2 cellular contexts compared by ENCODE assay signal in genomic region chr12:2792670-2793500, GRCh38.
TF ChIP-seq lines count a peak whose summit lies in the region.

No MANE protein-coding gene starts in this region.

TF ChIP-seq in HEK293, 187 proteins besides CTCF, POLR2A, EP300 and RAD21:
- TF ChIP-seq ZNF354C (tag by site-specific recombination; IDR thresholded peaks at IDR 0.05; ENCODE audit: borderline replicate concordance, low read depth) (no peak), ZBTB20 (tag by site-specific recombination; IDR thresholded peaks at IDR 0.05) (peak; percentile 37; the same call in 1 of the 2 replicates)
TF ChIP-seq in HEK293: peak in this region for 1.

TF ChIP-seq in K562, 482 proteins besides CTCF, POLR2A, EP300 and RAD21:
- TF ChIP-seq SMARCE1 (IDR thresholded peaks at IDR 0.05): no peak
- TF ChIP-seq ZNF316 (IDR thresholded peaks at IDR 0.05): no peak
- no peak for TF ChIP-seq NR0B1 (IDR thresholded peaks at IDR 0.05; ENCODE audit: partially characterized antibody)
- no peak for TF ChIP-seq CTCFL (IDR thresholded peaks at IDR 0.05; ENCODE audit: borderline replicate concordance, insufficient read depth, low read depth, low read length, poor library complexity, severe bottlenecking)
- TF ChIP-seq RBM39 (optimal IDR thresholded peaks at IDR 0.05; ENCODE audit: low read depth, low read length): no peak
- no peak for TF ChIP-seq IRF2 (CRISPR knock-in tag; IDR thresholded peaks at IDR 0.05)
- TF ChIP-seq EP400 (IDR thresholded peaks at IDR 0.05): peak; percentile 41; the same call in 1 of the 2 replicates
- peak; percentile 81 for TF ChIP-seq L3MBTL2 (IDR thresholded peaks at IDR 0.05)
- TF ChIP-seq ZNF780A (CRISPR knock-in tag; IDR thresholded peaks at IDR 0.05): no peak
- peak; percentile 59 for TF ChIP-seq ZNF592 (IDR thresholded peaks at IDR 0.05)
- no peak for TF ChIP-seq ARNT (IDR thresholded peaks at IDR 0.05)
- TF ChIP-seq ZNF583 (CRISPR knock-in tag; IDR thresholded peaks at IDR 0.05): no peak
- TF ChIP-seq E2F6 (IDR thresholded peaks at IDR 0.05; ENCODE audit: borderline replicate concordance in 1 of 2, extremely low read depth in 1 of 2, insufficient read depth in 1 of 2, insufficient read length in 1 of 2, low read depth in 1 of 2, low read length in 1 of 2, poor library complexity in 1 of 2, severe bottlenecking in 1 of 2): peak in 1 of 2 experiments; percentile 26
- no peak for TF ChIP-seq DMBX1 (CRISPR knock-in tag; IDR thresholded peaks at IDR 0.05; ENCODE audit: borderline replicate concordance)
- no peak for TF ChIP-seq STAG1 (CRISPR knock-in tag; IDR thresholded peaks at IDR 0.05; ENCODE audit: borderline replicate concordance)
- TF ChIP-seq SMC3 (conservative IDR thresholded peaks at IDR 0.05; ENCODE audit: insufficient read depth, low read depth, low read length): no peak
- no peak for TF ChIP-seq NKRF (IDR thresholded peaks at IDR 0.05; ENCODE audit: borderline replicate concordance)
- 0 out of 2 replicates have a peak, but pooled peaks have one; percentile 16 for TF ChIP-seq CXXC5 (CRISPR knock-in tag; IDR thresholded peaks at IDR 0.05)
- 0 out of 2 replicates have a peak, but pooled peaks have one; percentile 70 for TF ChIP-seq MGA (IDR thresholded peaks at IDR 0.05)
